ENCODE assay signal across 8 cellular contexts in the genomic region with DNA sequence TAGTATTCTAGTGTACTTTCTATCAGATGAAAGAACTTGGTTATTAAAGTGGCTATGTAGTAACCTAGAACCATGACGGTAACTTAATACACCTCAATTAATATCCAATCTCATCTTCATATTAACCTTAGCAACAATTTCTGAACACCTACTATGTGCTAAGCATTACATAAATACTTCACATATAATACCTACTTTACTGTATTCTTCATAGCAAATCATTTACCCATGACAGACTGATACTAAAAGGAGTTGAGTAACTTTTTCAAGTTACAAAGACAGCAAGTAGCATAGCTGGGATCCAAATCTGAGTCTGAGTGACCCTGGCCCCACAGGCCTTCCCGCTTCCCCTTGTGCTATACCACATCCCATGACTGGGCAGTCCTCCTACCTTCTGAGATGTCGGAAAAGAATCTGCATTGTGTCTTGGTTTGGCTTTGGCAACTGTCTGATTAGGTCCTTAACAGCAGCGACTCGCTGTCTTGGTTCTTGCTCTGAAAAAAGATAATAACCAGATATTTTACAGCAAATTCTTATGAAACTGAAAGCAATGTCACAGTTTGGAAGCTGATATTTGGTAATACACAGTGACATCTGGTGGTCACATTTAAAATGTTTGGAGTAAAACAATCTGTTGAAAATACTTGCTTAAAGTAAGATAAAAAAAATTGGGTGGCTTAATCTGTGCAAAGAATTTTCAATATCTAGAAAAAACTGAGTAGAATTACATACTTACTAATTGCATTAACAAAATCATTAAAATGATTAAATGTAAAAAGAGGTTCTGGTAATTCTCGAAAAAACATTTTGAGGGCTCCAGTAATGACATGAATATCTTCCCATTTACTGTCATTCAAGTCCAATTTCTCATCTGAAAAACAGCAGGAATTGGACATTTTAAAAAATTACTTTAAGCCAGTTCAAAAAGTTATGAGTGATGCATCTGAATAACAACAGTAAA.
A peak's percentile ranks its signal among the peaks of the same experiment; 100 is the strongest.
DNase-seq lines count a peak whose midpoint lies in the region; ATAC-seq and TF ChIP-seq lines count a peak whose summit lies in the region.

No MANE protein-coding gene starts in this region.

- ATAC-seq in GM18909 (IDR thresholded peaks at IDR 0.05; ENCODE audit: poor library complexity, unreplicated experiment) (peak; percentile 57), GM19328 (IDR thresholded peaks at IDR 0.05; ENCODE audit: unreplicated experiment) (no peak), HG03442 (IDR thresholded peaks at IDR 0.05; ENCODE audit: unreplicated experiment) (no peak)
- peak; percentile 65 for ATAC-seq in activated CD8-positive, alpha-beta T cell treated with anti-CD3 and anti-CD28 coated beads for 36 hours

- H3K9ac ChIP-seq in MM.1S (ENCODE audit: low read length), result peak overlapping the region; percentile 32; the same call in 1 of the 2 replicates

- no peak overlapping the region for H3K27ac ChIP-seq in MM.1S (ENCODE audit: low read length)

- H3K79me2 ChIP-seq in MM.1S (ENCODE audit: low read length), result no peaks in the 10 kb centered on the region

- H3K36me3 ChIP-seq in MM.1S (replicated peaks; ENCODE audit: insufficient read depth, low read length), result no peaks in the 10 kb centered on the region

- peaks cover 7% of the 10 kb centered on the region for H3K4me1 Mint-ChIP-seq in activated CD8-positive, alpha-beta T cell treated with anti-CD3 and anti-CD28 coated beads for 36 hours (ENCODE audit: low read depth)
- peaks cover 24% of the 10 kb centered on the region for H3K4me1 Mint-ChIP-seq in nephron

- peaks cover 3% of the 10 kb centered on the region for H3K36me3 Mint-ChIP-seq in activated CD8-positive, alpha-beta T cell treated with anti-CD3 and anti-CD28 coated beads for 36 hours (ENCODE audit: low read depth)
- H3K36me3 Mint-ChIP-seq in nephron (ENCODE audit: low read depth), result peaks cover 29% of the 10 kb centered on the region

- H3K4me3 Mint-ChIP-seq in activated CD8-positive, alpha-beta T cell treated with anti-CD3 and anti-CD28 coated beads for 36 hours, result peak overlapping the region; percentile 60
- peak overlapping the region; percentile 13 to 88 (median 81) for H3K4me3 Mint-ChIP-seq in nephron

- CTCF ChIA-PET in activated CD8-positive, alpha-beta T cell treated with anti-CD3 and anti-CD28 coated beads for 36 hours (lab: Charles Lee), result interaction anchor here (0.7 to 2.5 kb wide), 10 partner anchors 8 to 1169 kb away, joined by 3 to 9 read pairs (median 4); no protein-coding TSS in a partner anchor

- no peaks in the 10 kb centered on the region for H4K20me1 ChIP-seq in MM.1S (ENCODE audit: insufficient read depth, low read length)

- peak overlapping the region; percentile 38 for H3K4me3 ChIP-seq in MM.1S (ENCODE audit: low read length)

- TF ChIP-seq CTCF in MM.1S (IDR thresholded peaks at IDR 0.05; ENCODE audit: low read length) (peak; percentile 59), nephron (IDR thresholded peaks at IDR 0.05; ENCODE audit: unreplicated experiment in 3 of 3) (peak; percentile 56 to 71 (median 60))
- TF ChIP-seq CTCF in activated CD8-positive, alpha-beta T cell treated with anti-CD3 and anti-CD28 coated beads for 36 hours (IDR thresholded peaks at IDR 0.05), result peak; percentile 69

- peaks cover 4% of the 10 kb centered on the region for H3K4me1 ChIP-seq in MM.1S (ENCODE audit: low read length)

- POLR2A ChIA-PET in activated CD8-positive, alpha-beta T cell treated with anti-CD3 and anti-CD28 coated beads for 36 hours (lab: Charles Lee), result no interaction called here

- no peaks in the 10 kb centered on the region for H3K9me2 ChIP-seq in MM.1S (replicated peaks; ENCODE audit: insufficient read depth, low read length)

- no peaks in the 10 kb centered on the region for H3K27me3 Mint-ChIP-seq in activated CD8-positive, alpha-beta T cell treated with anti-CD3 and anti-CD28 coated beads for 36 hours
- no peaks in the 10 kb centered on the region for H3K27me3 Mint-ChIP-seq in nephron (ENCODE audit: low read depth)

- peak overlapping the region; percentile 88 for H3K27ac Mint-ChIP-seq in activated CD8-positive, alpha-beta T cell treated with anti-CD3 and anti-CD28 coated beads for 36 hours
- H3K27ac Mint-ChIP-seq in nephron, result peak overlapping the region; percentile 69 to 95 (median 95)

- peak overlapping the region; percentile 82 for H3K4me2 ChIP-seq in MM.1S (ENCODE audit: low read depth, low read length)

- H3K9me3 ChIP-seq in MM.1S (replicated peaks; ENCODE audit: insufficient read depth, low read length), result no peaks in the 10 kb centered on the region

- no peaks in the 10 kb centered on the region for H3K9me3 Mint-ChIP-seq in activated CD8-positive, alpha-beta T cell treated with anti-CD3 and anti-CD28 coated beads for 36 hours
- no peaks in the 10 kb centered on the region for H3K9me3 Mint-ChIP-seq in nephron

- peak overlapping the region; percentile 62 for H2AFZ ChIP-seq in MM.1S (ENCODE audit: low read length)

- DNase-seq in D341Med (ENCODE audit: low spot score) (peak; percentile 33), MM.1S (peak; percentile 75), fibroblast of peridontal ligament (ENCODE audit: extremely low read depth) (peak; percentile 94)
- peak; percentile 20 for DNase-seq in activated CD8-positive, alpha-beta T cell treated with anti-CD3 and anti-CD28 coated beads for 36 hours

- intact Hi-C loops in activated CD8-positive, alpha-beta T cell treated with anti-CD3 and anti-CD28 coated beads for 36 hours (cut with micrococcal nuclease), result loop anchor here (5.0 kb wide), 2 partner anchors 1026 to 1081 kb away; no protein-coding TSS in a partner anchor

- H3F3A ChIP-seq in MM.1S (ENCODE audit: insufficient read depth, low read length), result no peaks in the 10 kb centered on the region

- H3K27me3 ChIP-seq in MM.1S (replicated peaks; ENCODE audit: insufficient read depth, low read length), result no peaks in the 10 kb centered on the region

Comparison
In these comparisons a context has a peak if more than half of its experiments do, and no peak if none do; other contexts are left out.
1. DNase-seq: peak in every context shown above with its lines; median percentile 94 in fibroblast of peridontal ligament; 75 in MM.1S; 33 in D341Med; 20 in activated CD8-positive, alpha-beta T cell treated with anti-CD3 and anti-CD28 coated beads for 36 hours.
2. ATAC-seq: peak in GM18909 (single experiment) and activated CD8-positive, alpha-beta T cell treated with anti-CD3 and anti-CD28 coated beads for 36 hours (single experiment); none in GM19328 (single experiment) and HG03442 (single experiment).
3. Peak in every context shown above with its lines, with median percentiles within 50 percentile points of each other: CTCF ChIP-seq.